Comparison of ENCODE assay signal across 8 cellular contexts in genomic region chr17:59107306-59107670, GRCh38. TPM values are rescaled to one million over a fixed set of nuclear protein-coding genes. Genes with fewer than 3 reads are reported as not detected.
A peak's percentile ranks its signal among the peaks of the same experiment; 100 is the strongest.
DNase-seq lines count a peak whose midpoint lies in the region; ATAC-seq lines count a peak whose summit lies in the region.

No MANE protein-coding gene starts in this region.

- H3K4me1 Mint-ChIP-seq in activated T-helper 17 cell treated with anti-CD3 and anti-CD28 coated beads, Interleukin-2, amount 50 U/mL, for 72 hours: peaks cover 15% of the 10 kb centered on the region

- no peaks in the 10 kb centered on the region for H3K9me3 Mint-ChIP-seq in activated T-helper 17 cell treated with anti-CD3 and anti-CD28 coated beads, Interleukin-2, amount 50 U/mL, for 72 hours

- no peaks in the 10 kb centered on the region for H3K27me3 Mint-ChIP-seq in activated T-helper 17 cell treated with anti-CD3 and anti-CD28 coated beads, Interleukin-2, amount 50 U/mL, for 72 hours

- peak overlapping the region; percentile 57 to 88 (median 81) for H3K9ac ChIP-seq in subcutaneous abdominal adipose tissue (ENCODE audit: low read length in 5 of 5)

- H3K27me3 ChIP-seq in subcutaneous abdominal adipose tissue (ENCODE audit: control insufficient read depth in 5 of 5, insufficient read depth in 4 of 5, low read length in 5 of 5): no peaks in the 10 kb centered on the region

- ATAC-seq in activated T-helper 17 cell treated with anti-CD3 and anti-CD28 coated beads, Interleukin-2, amount 50 U/mL, for 72 hours (replicated peaks): peak; percentile 34

- H3K36me3 ChIP-seq in subcutaneous abdominal adipose tissue (ENCODE audit: control insufficient read depth in 5 of 5, insufficient read depth in 5 of 5, low read length in 5 of 5): peaks cover 0 to 7% (median 0%) of the 10 kb centered on the region in 5 donors

- H3K4me1 ChIP-seq in subcutaneous abdominal adipose tissue (ENCODE audit: control insufficient read depth in 5 of 5, insufficient read depth in 5 of 5, low read length in 5 of 5): peaks cover 4 to 21% (median 19%) of the 10 kb centered on the region in 5 donors

- H3K9me3 ChIP-seq in iPS-18c (ENCODE audit: control insufficient read depth, insufficient read depth, low read length): no peaks in the 10 kb centered on the region
- no peaks in the 10 kb centered on the region for H3K9me3 ChIP-seq in subcutaneous abdominal adipose tissue (ENCODE audit: control insufficient read depth in 5 of 5, low read length in 5 of 5)

- DNase-seq in NCI-H1105 (lab: John Stamatoyannopoulos, UW): peak; percentile 42
- DNase-seq in NCI-H1105 treated with DMSO at 0.1 percent for 48 hours (lab: John Stamatoyannopoulos, UW): no peak
- no peak for DNase-seq in NCI-H524 (lab: John Stamatoyannopoulos, UW)
- DNase-seq in amygdala (lab: John Stamatoyannopoulos, UW): no peak
- no peak for DNase-seq in inferior parietal cortex (ENCODE audit: extremely low spot score)

- H3K27ac ChIP-seq in subcutaneous abdominal adipose tissue (ENCODE audit: low read depth, low read length): peak overlapping the region; percentile 60

- H3K27ac Mint-ChIP-seq in activated T-helper 17 cell treated with anti-CD3 and anti-CD28 coated beads, Interleukin-2, amount 50 U/mL, for 72 hours: peak overlapping the region; percentile 95

- peak overlapping the region; percentile 96 for H3K4me3 Mint-ChIP-seq in activated T-helper 17 cell treated with anti-CD3 and anti-CD28 coated beads, Interleukin-2, amount 50 U/mL, for 72 hours

- peak overlapping the region; percentile 88 for H3K4me3 ChIP-seq in iPS-18c (ENCODE audit: insufficient read depth, low read depth, low read length)
- peak overlapping the region; percentile 68 to 99 (median 89) for H3K4me3 ChIP-seq in subcutaneous abdominal adipose tissue (ENCODE audit: low read depth in 1 of 5, low read length in 5 of 5)

- peaks cover 66% of the 10 kb centered on the region for H3K36me3 Mint-ChIP-seq in activated T-helper 17 cell treated with anti-CD3 and anti-CD28 coated beads, Interleukin-2, amount 50 U/mL, for 72 hours (ENCODE audit: low read depth)

RNA-seq across cellular contexts. Expression of gene TRIM37, which starts 0.6 kb away (rescaled TPM):
- total RNA-seq in activated T-helper 17 cell treated with anti-CD3 and anti-CD28 coated beads, Interleukin-2, amount 50 U/mL, for 72 hours: 10 to 100 TPM; 20.9 to 26.8 TPM

RNA-seq across cellular contexts. Expression of gene SKA2, which starts 47.7 kb away (rescaled TPM):
- total RNA-seq in activated T-helper 17 cell treated with anti-CD3 and anti-CD28 coated beads, Interleukin-2, amount 50 U/mL, for 72 hours: 10 to 100 TPM; 58.3 to 83.9 TPM

RNA-seq across cellular contexts. Expression of gene PRR11, which starts 48.3 kb away (rescaled TPM):
- total RNA-seq in activated T-helper 17 cell treated with anti-CD3 and anti-CD28 coated beads, Interleukin-2, amount 50 U/mL, for 72 hours: 10 to 100 TPM; 74.5 to 76.9 TPM
